Comparison of ENCODE assay signal across 8 cellular contexts in genomic region chr5:156934450-156935211, GRCh38. TPM values are rescaled to one million over a fixed set of nuclear protein-coding genes. Genes with fewer than 3 reads are reported as not detected.
DNase-seq lines count a peak whose midpoint lies in the region; ATAC-seq and TF ChIP-seq lines count a peak whose summit lies in the region.

No MANE protein-coding gene starts in this region.

- peaks cover 44% of the 10 kb centered on the region for H3K4me1 Mint-ChIP-seq in CD8-positive, alpha-beta T cell (ENCODE audit: low read depth)
- peaks cover 38% of the 10 kb centered on the region for H3K4me1 Mint-ChIP-seq in stimulated activated effector memory CD8-positive, alpha-beta T cell treated with anti-CD3 and anti-CD28 coated beads, Interleukin-12 subunit alpha, Interleukin-12 subunit beta, amount 100 ng/mL, for 72 hours

- no peak overlapping the region for H3K27ac ChIP-seq in CD8-positive, alpha-beta T cell (ENCODE audit: low read depth, low read length)
- H3K27ac ChIP-seq in aorta (ENCODE audit: low read depth in 1 of 2, low read length in 2 of 2) = no peak overlapping the region

- no peaks in the 10 kb centered on the region for H3K27me3 Mint-ChIP-seq in CD8-positive, alpha-beta T cell (ENCODE audit: low read depth)

- no peak overlapping the region for H3K4me3 ChIP-seq in CD8-positive, alpha-beta T cell (ENCODE audit: low read depth, low read length)
- no peak overlapping the region for H3K4me3 ChIP-seq in aorta (ENCODE audit: low read length in 2 of 2)

- no peaks in the 10 kb centered on the region for H3K36me3 ChIP-seq in CD8-positive, alpha-beta T cell (ENCODE audit: insufficient read depth, low read length)
- no peaks in the 10 kb centered on the region for H3K36me3 ChIP-seq in aorta (ENCODE audit: control insufficient read depth in 1 of 2, insufficient read depth in 2 of 2, low read length in 1 of 2)

- peak; percentile 57 for ATAC-seq in CD8-positive, alpha-beta T cell
- peak; percentile 55 for ATAC-seq in GM18870 (IDR thresholded peaks at IDR 0.05; ENCODE audit: unreplicated experiment)
- ATAC-seq in stimulated activated effector memory CD8-positive, alpha-beta T cell treated with anti-CD3 and anti-CD28 coated beads, Interleukin-12 subunit alpha, Interleukin-12 subunit beta, amount 100 ng/mL, for 72 hours = peak; percentile 92
- no peak for ATAC-seq in HG02571 (IDR thresholded peaks at IDR 0.05; ENCODE audit: unreplicated experiment)
- ATAC-seq in aorta (ENCODE audit: low FRiP score) = no peak

- no peaks in the 10 kb centered on the region for H3K27me3 ChIP-seq in CD8-positive, alpha-beta T cell (ENCODE audit: insufficient read depth, low read length)
- no peaks in the 10 kb centered on the region for H3K27me3 ChIP-seq in aorta (ENCODE audit: control insufficient read depth in 1 of 2, insufficient read depth in 2 of 2, low read length in 1 of 2)

- peak; percentile 88 for TF ChIP-seq CTCF in CD8-positive, alpha-beta T cell (IDR thresholded peaks at IDR 0.05)

- 58 to 65% methylated on average over 9 of the region's 9 CpGs for WGBS in aorta, 2 donors

- H3K27ac Mint-ChIP-seq in CD8-positive, alpha-beta T cell = no peak overlapping the region
- H3K27ac Mint-ChIP-seq in stimulated activated effector memory CD8-positive, alpha-beta T cell treated with anti-CD3 and anti-CD28 coated beads, Interleukin-12 subunit alpha, Interleukin-12 subunit beta, amount 100 ng/mL, for 72 hours = peak overlapping the region; percentile 9

- H3K9me3 Mint-ChIP-seq in CD8-positive, alpha-beta T cell = peaks cover 4% of the 10 kb centered on the region
- H3K9me3 Mint-ChIP-seq in stimulated activated effector memory CD8-positive, alpha-beta T cell treated with anti-CD3 and anti-CD28 coated beads, Interleukin-12 subunit alpha, Interleukin-12 subunit beta, amount 100 ng/mL, for 72 hours = peaks cover 2% of the 10 kb centered on the region

- peak overlapping the region; percentile 65 for H3K4me3 Mint-ChIP-seq in CD8-positive, alpha-beta T cell
- peak overlapping the region; percentile 26 for H3K4me3 Mint-ChIP-seq in stimulated activated effector memory CD8-positive, alpha-beta T cell treated with anti-CD3 and anti-CD28 coated beads, Interleukin-12 subunit alpha, Interleukin-12 subunit beta, amount 100 ng/mL, for 72 hours

- no peaks in the 10 kb centered on the region for H3K9me3 ChIP-seq in CD8-positive, alpha-beta T cell (ENCODE audit: low read length)
- H3K9me3 ChIP-seq in aorta (ENCODE audit: control insufficient read depth, low read length) = peaks cover 2% of the 10 kb centered on the region

- H3K36me3 Mint-ChIP-seq in CD8-positive, alpha-beta T cell = no peaks in the 10 kb centered on the region
- H3K36me3 Mint-ChIP-seq in stimulated activated effector memory CD8-positive, alpha-beta T cell treated with anti-CD3 and anti-CD28 coated beads, Interleukin-12 subunit alpha, Interleukin-12 subunit beta, amount 100 ng/mL, for 72 hours = no peaks in the 10 kb centered on the region

- intact Hi-C loops in CD8-positive, alpha-beta T cell (cut with DNase I, micrococcal nuclease) = loop anchor here (1.0 to 10.0 kb wide), 9 partner anchors 42 to 1987 kb away; no protein-coding TSS in a partner anchor
- intact Hi-C loops in aorta (cut with DNase I) = no loop called here

- CTCF ChIA-PET in CD8-positive, alpha-beta T cell (lab: Charles Lee) = interaction anchor here (0.6 to 2.5 kb wide), 30 partner anchors 8 to 740 kb away, joined by 3 to 18 read pairs (median 3); partner anchors contain the start of gene HAVCR1

- H3K4me1 ChIP-seq in CD8-positive, alpha-beta T cell (ENCODE audit: insufficient read depth, low read length) = peaks cover 32% of the 10 kb centered on the region
- H3K4me1 ChIP-seq in aorta (ENCODE audit: control insufficient read depth in 1 of 2, insufficient read depth in 2 of 2, low read length in 2 of 2) = no peaks in the 10 kb centered on the region

- POLR2A ChIA-PET in CD8-positive, alpha-beta T cell (lab: Charles Lee) = interaction anchor here (0.7 to 1.0 kb wide), 2 partner anchors 42 to 194 kb away, joined by 3 read pairs; no protein-coding TSS in a partner anchor

- peak; percentile 23 to 77 (median 56) for DNase-seq in CD8-positive, alpha-beta T cell
- peak; percentile 53 for DNase-seq in NOMO-1 treated with DMSO at 0.1 percent for 48 hours (lab: John Stamatoyannopoulos, UW; ENCODE audit: unreplicated experiment)
- peak; percentile 22 for DNase-seq in activated gamma-delta T cell treated with anti-CD3 and anti-CD28 coated beads, Interleukin-2, amount 50 U/mL, for 16 hours (ENCODE audit: low read depth)
- peak; percentile 39 for DNase-seq in kidney tubule cell (ENCODE audit: low spot score)
- peak; percentile 22 to 66 for DNase-seq in stimulated activated effector memory CD8-positive, alpha-beta T cell treated with anti-CD3 and anti-CD28 coated beads, Interleukin-12 subunit alpha, Interleukin-12 subunit beta, amount 100 ng/mL, for 72 hours (ENCODE audit: low spot score in 2 of 2)
- DNase-seq in aorta = no peak

RNA-seq across cellular contexts. Expression of gene TIMD4, which starts 28.4 kb away (rescaled TPM):
- 1 to 10 TPM; 2.2 to 3.1 TPM for total RNA-seq in CD8-positive, alpha-beta T cell
- total RNA-seq in aorta = under 1 TPM; 0.65 to 0.99 TPM
- not detected for polyA plus RNA-seq in aorta

Comparison
In these comparisons a context has a peak if more than half of its experiments do, and no peak if none do; other contexts are left out.
1. ATAC-seq: peak in CD8-positive, alpha-beta T cell (single experiment), GM18870 (single experiment) and stimulated activated effector memory CD8-positive, alpha-beta T cell treated with anti-CD3 and anti-CD28 coated beads, Interleukin-12 subunit alpha, Interleukin-12 subunit beta, amount 100 ng/mL, for 72 hours (single experiment); none in HG02571 (single experiment) and aorta (single experiment).
2. DNase-seq: peak in CD8-positive, alpha-beta T cell (7 of 7), NOMO-1 treated with DMSO at 0.1 percent for 48 hours (single experiment), activated gamma-delta T cell treated with anti-CD3 and anti-CD28 coated beads, Interleukin-2, amount 50 U/mL, for 16 hours (single experiment), kidney tubule cell (single experiment) and stimulated activated effector memory CD8-positive, alpha-beta T cell treated with anti-CD3 and anti-CD28 coated beads, Interleukin-12 subunit alpha, Interleukin-12 subunit beta, amount 100 ng/mL, for 72 hours (2 of 2); none in aorta (0 of 2).
3. intact Hi-C loops: an anchor here in CD8-positive, alpha-beta T cell (1.0 to 10.0 kb wide); none called in aorta.